ENCODE assay signal across 20 cellular contexts in the genomic region with DNA sequence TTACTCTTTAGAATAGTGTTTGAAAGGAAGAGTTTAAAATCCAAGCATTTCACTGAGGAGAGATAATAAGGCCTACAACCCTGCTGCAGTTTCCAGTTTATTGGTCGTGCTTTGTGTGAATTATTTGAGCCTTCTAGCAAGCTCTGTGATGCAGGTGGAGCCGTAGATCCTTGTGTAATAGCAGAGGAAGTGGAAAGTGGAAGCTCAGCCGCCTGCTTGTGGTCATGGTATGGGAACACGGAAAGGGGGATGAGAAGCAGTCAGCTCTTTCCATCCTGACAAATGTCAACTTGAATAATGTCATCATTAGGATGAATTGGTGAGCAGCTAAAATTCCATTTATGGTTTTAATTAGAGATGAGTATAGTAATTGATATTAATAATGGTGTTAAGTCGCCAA.
"Had no signal": no experiment of that assay in that cellular context is flagged by ENCODE, and none has a peak within 500 bp of the region (broad histone marks: within the 10 kb centered on the region; RNA-seq: fewer than 3 reads in every experiment).

No MANE protein-coding gene starts in this region.

- H3K27me3 ChIP-seq: ascending aorta, tibial artery had no signal

- H3K4me3 ChIP-seq: ascending aorta, coronary artery, left lung, tibial artery had no signal

- H3K27ac Mint-ChIP-seq: activated T-cell treated with anti-CD3 and anti-CD28 coated beads, Interleukin-2, amount 50 U/mL, for 72 hours; progenitor cell of endocrine pancreas had no signal

- ATAC-seq: activated T-cell treated with anti-CD3 and anti-CD28 coated beads, Interleukin-2, amount 50 U/mL, for 72 hours; left lung had no signal

- H3K36me3 ChIP-seq: ascending aorta, left lung, tibial artery had no signal

- FAIRE-seq: endometrium, kidney had no signal

- H3K4me1 ChIP-seq: left lung had no signal

- H3K27me3 Mint-ChIP-seq: progenitor cell of endocrine pancreas had no signal

- H3K4me3 Mint-ChIP-seq: activated T-cell treated with anti-CD3 and anti-CD28 coated beads, Interleukin-2, amount 50 U/mL, for 72 hours had no signal

- DNase-seq: activated CD4-positive, CD25-positive, alpha-beta regulatory T cell treated with anti-CD3 and anti-CD28 coated beads, Interleukin-2, amount 50 U/mL, for 72 hours; activated CD8-positive, alpha-beta memory T cell treated with anti-CD3 and anti-CD28 coated beads for 24 hours; activated effector memory CD4-positive, alpha-beta T cell treated with anti-CD3 and anti-CD28 coated beads, Interleukin-2, amount 50 U/mL, for 16 hours; activated naive CD4-positive, alpha-beta T cell treated with anti-CD3 and anti-CD28 coated beads, Interleukin-2, amount 50 U/mL, for 16 hours; activated T-cell treated with anti-CD3 and anti-CD28 coated beads, Interleukin-2, amount 50 U/mL, for 72 hours; erythroblast; foreskin melanocyte; glutamatergic neuron; kidney; left lung; occipital lobe; stimulated activated CD4-positive, alpha-beta T cell treated with anti-CD3 and anti-CD28 coated beads, Interleukin-1b, Interleukin-23, amount 100 ng/mL, for 48 hours; stimulated activated CD8-positive, alpha-beta memory T cell treated with anti-CD3 and anti-CD28 coated beads, Interleukin-4, amount 100 ng/mL, for 48 hours; stimulated activated naive CD4-positive, alpha-beta T cell treated with Interleukin-2 at 50 U/mL for 16 hours; T1000 had no signal

- H3K9me3 Mint-ChIP-seq: activated T-cell treated with anti-CD3 and anti-CD28 coated beads, Interleukin-2, amount 50 U/mL, for 72 hours had no signal

- H3K27ac ChIP-seq: ascending aorta, coronary artery, left lung, tibial artery had no signal

- H3K9me3 ChIP-seq: ascending aorta, left lung, tibial artery had no signal
